In genomic region chr10:21208666-21209316, GRCh38 we compare ENCODE assay signal across 18 cellular contexts.
"Had no signal": no experiment of that assay in that cellular context is flagged by ENCODE, and none has a peak within 500 bp of the region (broad histone marks: within the 10 kb centered on the region; RNA-seq: fewer than 3 reads in every experiment).

No MANE protein-coding gene starts in this region.

- H3K4me3 ChIP-seq: gastrocnemius medialis, heart left ventricle, ovary had no signal

- H3K4me1 Mint-ChIP-seq: stimulated activated effector memory CD8-positive, alpha-beta T cell treated with anti-CD3 and anti-CD28 coated beads, Interleukin-12 subunit alpha, Interleukin-12 subunit beta, amount 100 ng/mL, for 72 hours; T-helper 17 cell had no signal

- H3K36me3 ChIP-seq: brain microvascular endothelial cell, gastrocnemius medialis, heart left ventricle, ovary had no signal

- ATAC-seq: activated CD8-positive, alpha-beta T cell treated with anti-CD3 and anti-CD28 coated beads for 36 hours; activated naive CD4-positive, alpha-beta T cell treated with anti-CD3 and anti-CD28 coated beads, Interleukin-2, amount 50 U/mL, for 72 hours; activated T-cell treated with anti-CD3 and anti-CD28 coated beads, Interleukin-2, amount 50 U/mL, for 72 hours; gastrocnemius medialis; heart left ventricle; left lobe of liver; stimulated activated effector memory CD8-positive, alpha-beta T cell treated with anti-CD3 and anti-CD28 coated beads, Interleukin-12 subunit alpha, Interleukin-12 subunit beta, amount 100 ng/mL, for 72 hours; T-helper 17 cell had no signal

- H3K27me3 Mint-ChIP-seq: dendritic cell treated with granulocyte-macrophage colony-stimulating factor and Interleukin-4, amounts not matched to agents 40 ng/mL and 50 ng/mL, for 4 days had no signal

- H3K27me3 ChIP-seq: brain microvascular endothelial cell, heart left ventricle, ovary had no signal

- H3K9me3 Mint-ChIP-seq: stimulated activated effector memory CD8-positive, alpha-beta T cell treated with anti-CD3 and anti-CD28 coated beads, Interleukin-12 subunit alpha, Interleukin-12 subunit beta, amount 100 ng/mL, for 72 hours had no signal

- H3K4me3 Mint-ChIP-seq: activated CD8-positive, alpha-beta T cell treated with anti-CD3 and anti-CD28 coated beads for 36 hours; activated T-cell treated with anti-CD3 and anti-CD28 coated beads, Interleukin-2, amount 50 U/mL, for 72 hours; dendritic cell treated with granulocyte-macrophage colony-stimulating factor and Interleukin-4, amounts not matched to agents 40 ng/mL and 50 ng/mL, for 4 days; neural crest cell; stimulated activated effector memory CD8-positive, alpha-beta T cell treated with anti-CD3 and anti-CD28 coated beads, Interleukin-12 subunit alpha, Interleukin-12 subunit beta, amount 100 ng/mL, for 72 hours; T-helper 17 cell had no signal

- DNase-seq: activated CD4-positive, alpha-beta T cell treated with anti-CD3 and anti-CD28 coated beads for 48 hours; activated CD8-positive, alpha-beta memory T cell treated with anti-CD3 and anti-CD28 coated beads, Interleukin-2, amount 50 U/mL, for 4 hours; activated CD8-positive, alpha-beta T cell treated with anti-CD3 and anti-CD28 coated beads for 36 hours; activated gamma-delta T cell; activated T-cell treated with anti-CD3 and anti-CD28 coated beads, Interleukin-2, amount 50 U/mL, for 72 hours; amygdala; brain microvascular endothelial cell; effector memory CD4-positive, alpha-beta T cell; gastrocnemius medialis; heart left ventricle; ovary; stimulated activated CD4-positive, alpha-beta T cell treated with anti-CD3 and anti-CD28 coated beads, Interleukin-12 subunit alpha, Interleukin-12 subunit beta, amount 100 ng/mL, for 4 hours; T-helper 17 cell had no signal

- H3K9me3 ChIP-seq: gastrocnemius medialis, ovary had no signal

- H3K4me1 ChIP-seq: gastrocnemius medialis had no signal

- H3K27ac Mint-ChIP-seq: activated CD8-positive, alpha-beta T cell treated with anti-CD3 and anti-CD28 coated beads for 36 hours; activated naive CD4-positive, alpha-beta T cell treated with anti-CD3 and anti-CD28 coated beads, Interleukin-2, amount 50 U/mL, for 72 hours; activated T-cell treated with anti-CD3 and anti-CD28 coated beads, Interleukin-2, amount 50 U/mL, for 72 hours; dendritic cell treated with granulocyte-macrophage colony-stimulating factor and Interleukin-4, amounts not matched to agents 40 ng/mL and 50 ng/mL, for 4 days; stimulated activated effector memory CD8-positive, alpha-beta T cell treated with anti-CD3 and anti-CD28 coated beads, Interleukin-12 subunit alpha, Interleukin-12 subunit beta, amount 100 ng/mL, for 72 hours; T-helper 17 cell had no signal

- H3K27ac ChIP-seq: brain microvascular endothelial cell, gastrocnemius medialis, heart left ventricle, ovary had no signal

- H3K36me3 Mint-ChIP-seq: stimulated activated effector memory CD8-positive, alpha-beta T cell treated with anti-CD3 and anti-CD28 coated beads, Interleukin-12 subunit alpha, Interleukin-12 subunit beta, amount 100 ng/mL, for 72 hours had no signal
